Comparison of ENCODE assay signal across 10 cellular contexts in the genomic region with DNA sequence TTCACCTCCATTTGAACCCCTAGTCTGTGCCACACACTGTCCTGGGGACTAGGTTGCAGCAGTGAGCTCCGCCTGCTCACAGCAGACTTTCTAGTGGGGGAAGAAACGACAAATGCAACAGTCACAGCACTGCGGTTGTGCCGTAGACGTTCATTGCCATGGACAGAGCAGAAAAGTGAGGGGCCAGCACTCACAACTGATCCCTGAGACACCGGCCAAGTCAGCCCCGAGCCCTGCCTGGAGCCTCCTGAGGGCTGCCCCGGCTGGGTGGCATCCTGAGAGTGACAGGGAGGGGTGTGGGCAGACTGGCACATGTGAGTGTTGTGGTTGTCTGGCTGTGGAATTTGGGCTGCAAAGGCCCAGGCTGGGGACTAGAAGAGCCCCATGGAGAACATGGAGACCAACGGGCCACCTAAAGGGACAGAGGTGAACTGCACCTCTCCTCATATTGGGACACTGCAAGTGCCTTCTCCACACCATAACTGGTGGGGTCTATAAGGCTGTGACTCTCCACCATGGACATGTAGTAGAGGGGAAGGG. TPM values are rescaled to one million over a fixed set of nuclear protein-coding genes. Genes with fewer than 3 reads are reported as not detected.
DNase-seq lines count a peak whose midpoint lies in the region; ATAC-seq and TF ChIP-seq lines count a peak whose summit lies in the region.
"Had no signal": no experiment of that assay in that cellular context is flagged by ENCODE, and none has a peak within 500 bp of the region (broad histone marks: within the 10 kb centered on the region; RNA-seq: fewer than 3 reads in every experiment).

No MANE protein-coding gene starts in this region.

- H3K9me3 Mint-ChIP-seq in mesothelial cell of epicardium = peaks cover 17% of the 10 kb centered on the region
- H3K9me3 Mint-ChIP-seq: dendritic cell treated with granulocyte-macrophage colony-stimulating factor and Interleukin-4, amounts not matched to agents 40 ng/mL and 50 ng/mL, for 4 days had no signal

- H3K4me3 Mint-ChIP-seq in mesothelial cell of epicardium = no peak overlapping the region
- H3K4me3 Mint-ChIP-seq: dendritic cell treated with granulocyte-macrophage colony-stimulating factor and Interleukin-4, amounts not matched to agents 40 ng/mL and 50 ng/mL, for 4 days had no signal

- DNase-seq in EH (ENCODE audit: low read depth) (peak; percentile 12), H7 (peak; percentile 70), UCSD-AML1 (lab: John Stamatoyannopoulos, UW; ENCODE audit: unreplicated experiment) (peak; percentile 26), mesothelial cell of epicardium (ENCODE audit: low spot score in 2 of 2, unreplicated experiment in 2 of 2) (peak in 1 of 2 experiments; percentile 28), HuH-7.5 (ENCODE audit: low spot score) (no peak)
- no peak for DNase-seq in central memory CD4-positive, alpha-beta T cell
- DNase-seq: stimulated activated naive CD8-positive, alpha-beta T cell treated with anti-CD3 and anti-CD28 coated beads, Interleukin-15, Interleukin-2, amounts not matched to agents 100 U/mL and 50 U/mL, for 24 hours had no signal

- no peak for ATAC-seq in GM19467 (IDR thresholded peaks at IDR 0.05; ENCODE audit: unreplicated experiment)
- ATAC-seq in HG02763 (IDR thresholded peaks at IDR 0.05; ENCODE audit: unreplicated experiment) = no peak
- ATAC-seq: stimulated activated naive CD8-positive, alpha-beta T cell treated with anti-CD3 and anti-CD28 coated beads, Interleukin-15, Interleukin-2, amounts not matched to agents 100 U/mL and 50 U/mL, for 24 hours had no signal

- no peaks in the 10 kb centered on the region for H3K4me1 Mint-ChIP-seq in mesothelial cell of epicardium

- TF ChIP-seq CTCF in mesothelial cell of epicardium (IDR thresholded peaks at IDR 0.05; ENCODE audit: unreplicated experiment) = peak; percentile 20

- H3K27me3 ChIP-seq in H7 (ENCODE audit: control insufficient read depth, insufficient read depth, low read length) = peaks cover 26% of the 10 kb centered on the region

- no peak overlapping the region for H3K4me3 ChIP-seq in H7 (ENCODE audit: insufficient read depth, low read depth, low read length)

- H3K36me3 ChIP-seq in H7 (replicated peaks; ENCODE audit: control insufficient read depth, insufficient read depth, low read length) = no peaks in the 10 kb centered on the region

- H3K27me3 Mint-ChIP-seq in mesothelial cell of epicardium (ENCODE audit: low read depth) = peaks cover 18% of the 10 kb centered on the region

- no peaks in the 10 kb centered on the region for H3K36me3 Mint-ChIP-seq in mesothelial cell of epicardium

- no peak overlapping the region for H3K27ac Mint-ChIP-seq in mesothelial cell of epicardium
- H3K27ac Mint-ChIP-seq: dendritic cell treated with granulocyte-macrophage colony-stimulating factor and Interleukin-4, amounts not matched to agents 40 ng/mL and 50 ng/mL, for 4 days had no signal

RNA-seq across cellular contexts. Expression of gene DUSP9, which starts 4.6 kb away (rescaled TPM):
- 2.3 and 3.3 TPM in 2 replicates for total RNA-seq in H7 (2014; rRNA removed; shearing (Covaris generic))
- total RNA-seq in mesothelial cell of epicardium = 3.5 to 4.2 TPM (median 3.7 TPM) in 3 replicates

RNA-seq across cellular contexts. Expression of gene PNCK, which starts 22.0 kb away (rescaled TPM):
- 1.7 and 5.5 TPM in 2 replicates for total RNA-seq in H7 (2014; rRNA removed; shearing (Covaris generic))
- 28.2 to 35.1 TPM (median 28.5 TPM) in 3 replicates for total RNA-seq in mesothelial cell of epicardium

RNA-seq across cellular contexts. Expression of gene SLC6A8, which starts 36.1 kb away (rescaled TPM):
- total RNA-seq in H7 (2014; rRNA removed; shearing (Covaris generic)) = 29.4 and 40.2 TPM in 2 replicates
- total RNA-seq in mesothelial cell of epicardium = 65.3 to 68.0 TPM (median 65.6 TPM) in 3 replicates

RNA-seq across cellular contexts. Expression of gene CCNQ, which starts 52.7 kb away (rescaled TPM):
- total RNA-seq in H7 (2014; rRNA removed; shearing (Covaris generic)) = 27.0 and 30.4 TPM in 2 replicates
- total RNA-seq in mesothelial cell of epicardium = 17.2 to 19.1 TPM (median 17.3 TPM) in 3 replicates

Comparison
In these comparisons a context has a peak if more than half of its experiments do, and no peak if none do; other contexts are left out.
1. DNase-seq: peak in EH (single experiment), H7 (single experiment) and UCSD-AML1 (single experiment); none in central memory CD4-positive, alpha-beta T cell (single experiment) and HuH-7.5 (single experiment).